In genomic region chr13:111662451-111662850, GRCh38 we compare ENCODE assay signal across 26 cellular contexts.
"Had no signal": no experiment of that assay in that cellular context is flagged by ENCODE, and none has a peak within 500 bp of the region (broad histone marks: within the 10 kb centered on the region; RNA-seq: fewer than 3 reads in every experiment).

No MANE protein-coding gene starts in this region.

- H3K9me3 ChIP-seq: ascending aorta, esophagus squamous epithelium, heart right ventricle, left lung, right lobe of liver, testis, transverse colon, vagina had no signal

- H3K27ac ChIP-seq: ascending aorta, brain microvascular endothelial cell, heart right ventricle, left lung, right lobe of liver, testis, transverse colon, vagina had no signal

- H3K4me3 ChIP-seq: ascending aorta, esophagus squamous epithelium, heart right ventricle, left lung, right lobe of liver, testis, transverse colon, vagina had no signal

- H3K36me3 ChIP-seq: ascending aorta, brain microvascular endothelial cell, esophagus squamous epithelium, heart right ventricle, left lung, right lobe of liver, transverse colon, vagina had no signal

- ATAC-seq: activated CD8-positive, alpha-beta memory T cell treated with anti-CD3 and anti-CD28 coated beads, Interleukin-2, amount 10 ng/mL, durations not matched to agents 7 days and 5 days; activated CD8-positive, alpha-beta T cell treated with anti-CD3 and anti-CD28 coated beads, Interleukin-2, amount 10 ng/mL, durations not matched to agents 7 days and 5 days; left lung; naive thymus-derived CD4-positive, alpha-beta T cell; right lobe of liver; stimulated activated naive CD8-positive, alpha-beta T cell treated with anti-CD3 and anti-CD28 coated beads, Interleukin-15, Interleukin-2, amounts not matched to agents 100 U/mL and 50 U/mL, for 24 hours; WTC11 had no signal

- DNase-seq: activated CD4-positive, alpha-beta T cell treated with anti-CD3 and anti-CD28 coated beads for 1 hour; activated CD4-positive, alpha-beta T cell treated with anti-CD3 and anti-CD28 coated beads, Interleukin-2, amount 50 U/mL, for 1 hour; activated CD8-positive, alpha-beta memory T cell treated with anti-CD3 and anti-CD28 coated beads, Interleukin-2, amount 10 ng/mL, durations not matched to agents 7 days and 5 days; activated CD8-positive, alpha-beta T cell treated with anti-CD3 and anti-CD28 coated beads, Interleukin-2, amount 10 ng/mL, durations not matched to agents 7 days and 5 days; activated naive CD4-positive, alpha-beta T cell treated with Interleukin-2 at 50 U/mL for 16 hours; activated T-cell treated with anti-CD3 and anti-CD28 coated beads, Interleukin-2, amount 50 U/mL, for 48 hours; brain microvascular endothelial cell; caudate nucleus; esophagus squamous epithelium; foreskin melanocyte; heart right ventricle; kidney glomerular epithelial cell; left lung; mammary epithelial cell; naive thymus-derived CD4-positive, alpha-beta T cell; nucleus accumbens; posterior cingulate gyrus; stimulated activated CD4-positive, alpha-beta T cell treated with anti-CD3 and anti-CD28 coated beads, Interleukin-2, amount 100 ng/mL, for 48 hours; stimulated activated naive CD8-positive, alpha-beta T cell treated with anti-CD3 and anti-CD28 coated beads, Interleukin-15, Interleukin-2, amounts not matched to agents 100 U/mL and 50 U/mL, for 24 hours; T-helper 2 cell; testis; transverse colon had no signal

- H3K27me3 ChIP-seq: ascending aorta, brain microvascular endothelial cell, right lobe of liver, testis, transverse colon, vagina had no signal

- H3K4me1 ChIP-seq: ascending aorta, heart right ventricle, left lung, testis, transverse colon, vagina had no signal
